Comparison of ENCODE assay signal across 14 cellular contexts in genomic region chr3:101898062-101898461, GRCh38.
"Had no signal": no experiment of that assay in that cellular context is flagged by ENCODE, and none has a peak within 500 bp of the region (broad histone marks: within the 10 kb centered on the region; RNA-seq: fewer than 3 reads in every experiment).

No MANE protein-coding gene starts in this region.

- H3K27me3 ChIP-seq: sigmoid colon, upper lobe of right lung had no signal

- H3K9me3 ChIP-seq: lower lobe of right lung, thoracic aorta, upper lobe of right lung had no signal

- ATAC-seq: activated CD8-positive, alpha-beta T cell treated with anti-CD3 and anti-CD28 coated beads, Interleukin-2, amount 10 ng/mL, durations not matched to agents 7 days and 5 days; esophagus mucosa had no signal

- DNase-seq: activated CD4-positive, alpha-beta T cell treated with anti-CD3 and anti-CD28 coated beads, Interleukin-2, amount 10 ng/mL, durations not matched to agents 24 days and 14 days; activated CD4-positive, CD25-positive, alpha-beta regulatory T cell; activated CD8-positive, alpha-beta memory T cell treated with anti-CD3 and anti-CD28 coated beads, Interleukin-2, amount 50 U/mL, for 4 hours; activated CD8-positive, alpha-beta T cell treated with anti-CD3 and anti-CD28 coated beads, Interleukin-2, amount 10 ng/mL, durations not matched to agents 7 days and 5 days; activated effector memory CD4-positive, alpha-beta T cell treated with anti-CD3 and anti-CD28 coated beads, Interleukin-2, amount 50 U/mL, for 16 hours; activated T-cell treated with anti-CD3 and anti-CD28 coated beads, Interleukin-2, amount 50 U/mL, for 48 hours; amniotic stem cell; left cardiac atrium; lower lobe of right lung; sigmoid colon; stimulated activated CD4-positive, alpha-beta T cell treated with anti-CD3 and anti-CD28 coated beads, Interleukin-1b, Interleukin-23, amount 100 ng/mL, for 48 hours; upper lobe of right lung had no signal

- H3K4me3 ChIP-seq: lower lobe of right lung, sigmoid colon, thoracic aorta, upper lobe of right lung had no signal

- H3K36me3 ChIP-seq: lower lobe of right lung, sigmoid colon, thoracic aorta, upper lobe of right lung had no signal

- H3K27ac ChIP-seq: lower lobe of right lung, sigmoid colon, thoracic aorta, upper lobe of right lung had no signal

- H3K4me1 ChIP-seq: lower lobe of right lung, upper lobe of right lung had no signal
